ENCODE assay signal across 23 cellular contexts in genomic region chr1:165683848-165684485, GRCh38.
"Had no signal": no experiment of that assay in that cellular context is flagged by ENCODE, and none has a peak within 500 bp of the region (broad histone marks: within the 10 kb centered on the region; RNA-seq: fewer than 3 reads in every experiment).

No MANE protein-coding gene starts in this region.

- H3K9me3 ChIP-seq: lower lobe of right lung, prostate gland, right atrium auricular region, tibial artery had no signal

- H3K4me3 ChIP-seq: cardiac muscle cell, dorsolateral prefrontal cortex, lower lobe of right lung, prostate gland, right atrium auricular region, tibial artery had no signal

- FAIRE-seq: colon, endometrium, frontal cortex, keratinocyte had no signal

- H3K27ac ChIP-seq: cardiac muscle cell, dorsolateral prefrontal cortex, lower lobe of right lung, prostate gland, right atrium auricular region, tibial artery had no signal

- ATAC-seq: lower lobe of right lung, WTC11 had no signal

- DNase-seq: activated CD4-positive, alpha-beta memory T cell treated with anti-CD3 and anti-CD28 coated beads for 36 hours; activated CD4-positive, alpha-beta T cell treated with anti-CD3 and anti-CD28 coated beads for 4 hours; activated effector memory CD4-positive, alpha-beta T cell treated with Interleukin-2 at 50 U/mL for 16 hours; activated naive CD4-positive, alpha-beta T cell treated with anti-CD3 and anti-CD28 coated beads, Interleukin-2, amount 10 ng/mL, durations not matched to agents 7 days and 5 days; activated T-cell treated with anti-CD3 and anti-CD28 coated beads for 4 hours; amniotic stem cell; dorsolateral prefrontal cortex; erythroblast; hypothalamus; lower lobe of right lung; stimulated activated CD4-positive, alpha-beta T cell treated with anti-CD3 and anti-CD28 coated beads, Interleukin-2, amount 100 ng/mL, for 24 hours; stimulated activated naive CD4-positive, alpha-beta T cell treated with Interleukin-2 at 50 U/mL for 16 hours; substantia nigra; SW 1271; tibial artery had no signal

- H3K4me1 ChIP-seq: prostate gland, tibial artery had no signal

- H3K27me3 ChIP-seq: cardiac muscle cell, dorsolateral prefrontal cortex, right atrium auricular region, tibial artery had no signal
